In genomic region chrX:37349131-37350033, GRCh38 we compare ENCODE assay signal across 8 cellular contexts. TPM values are rescaled to one million over a fixed set of nuclear protein-coding genes. Genes with fewer than 3 reads are reported as not detected.
DNase-seq lines count a peak whose midpoint lies in the region; ATAC-seq and TF ChIP-seq lines count a peak whose summit lies in the region.

Gene PRRG1 (plus strand): TSS chrX:37349364. CDS start chrX:37406250, 56,886 bp downstream.

- H3K9me3 ChIP-seq in BE2C = no peaks in the 10 kb centered on the region
- no peaks in the 10 kb centered on the region for H3K9me3 ChIP-seq in HUES64 (ENCODE audit: insufficient read depth, low read depth, low read length)

- peak within 1 kb of the TSS; percentile 79 for H3K9ac ChIP-seq in HUES64 (ENCODE audit: low read depth, low read length)

- H3K4me1 ChIP-seq in BE2C (no peaks in the 10 kb centered on the region), HUES64 (ENCODE audit: insufficient read depth, low read length) (peaks cover 8% of the 10 kb centered on the region; the same call in 1 of the 2 replicates)

- TF ChIP-seq CTCF in BE2C (IDR thresholded peaks at IDR 0.05; ENCODE audit: low read depth, low read length) = no peak

- DNase-seq in BE2C (peak; percentile 86), SKM-1 (lab: John Stamatoyannopoulos, UW; ENCODE audit: unreplicated experiment) (peak; percentile 25), mesenteric fat pad (ENCODE audit: low spot score) (peak; percentile 92), superior temporal gyrus (ENCODE audit: extremely low spot score) (peak; percentile 70), NK-92 (lab: John Stamatoyannopoulos, UW; ENCODE audit: unreplicated experiment) (no peak)

- under 1% methylated on average over 59 of the region's 66 CpGs for WGBS in HUES64

- H3K36me3 ChIP-seq in BE2C = no peaks in the 10 kb centered on the region
- H3K36me3 ChIP-seq in HUES64 (ENCODE audit: insufficient read depth, low read length) = no peaks in the 10 kb centered on the region

- H3K27ac ChIP-seq in HUES64 (ENCODE audit: low read depth, low read length) = peak within 1 kb of the TSS; percentile 63; the same call in 1 of the 2 replicates

- H3K27me3 ChIP-seq in BE2C = no peaks in the 10 kb centered on the region
- H3K27me3 ChIP-seq in HUES64 (ENCODE audit: insufficient read depth, low read length) = no peaks in the 10 kb centered on the region

- peak; percentile 88 for ATAC-seq in esophagus mucosa
- ATAC-seq in GM19035 (IDR thresholded peaks at IDR 0.05; ENCODE audit: unreplicated experiment) = no peak

- H3K4me3 ChIP-seq in BE2C (ENCODE audit: low read depth, low read length) = peak within 1 kb of the TSS; percentile 84
- peak within 1 kb of the TSS; percentile 95 for H3K4me3 ChIP-seq in HUES64 (ENCODE audit: low read length)

RNA-seq across cellular contexts. Expression of gene PRRG1, which starts in this region (rescaled TPM):
- 5.5 TPM for polyA plus RNA-seq in BE2C (2012; ENCODE audit: insufficient read depth, insufficient read length, low read depth)
- polyA plus RNA-seq in HUES64 (2013, experiment 1 of 2) = 3.2 TPM
- 4.2 TPM for polyA plus RNA-seq in HUES64 (2013, experiment 2 of 2)
- total RNA-seq in esophagus mucosa (6.9 TPM), mesenteric fat pad (32.4 TPM)
